Comparison of ENCODE assay signal across 9 cellular contexts in the genomic region with DNA sequence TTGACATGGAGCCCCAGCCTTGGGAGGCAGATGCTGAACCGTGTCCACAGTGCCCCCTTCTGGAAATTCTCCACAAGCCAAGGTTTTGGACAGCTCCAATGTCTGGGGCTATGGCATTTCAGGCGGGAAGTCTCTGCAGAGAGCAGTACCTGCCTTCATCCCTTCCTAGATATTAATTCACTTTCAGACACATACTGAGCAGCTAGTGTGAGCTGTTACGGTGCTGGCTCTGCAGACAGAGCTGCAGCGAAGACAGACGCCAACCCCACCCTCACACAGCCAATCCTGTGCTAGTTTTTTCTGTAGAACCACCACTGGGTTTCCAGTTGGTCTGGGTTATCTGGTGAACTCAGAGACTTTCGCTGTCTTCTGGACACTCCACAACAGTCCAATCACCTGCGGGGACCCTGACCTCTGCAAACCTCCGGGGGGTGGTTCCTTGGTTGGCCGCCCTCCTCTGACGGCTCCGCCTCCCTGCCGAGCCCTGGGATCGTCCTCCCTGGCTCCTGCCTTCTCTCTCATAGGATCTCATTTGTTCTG. TPM values are rescaled to one million over a fixed set of nuclear protein-coding genes. Genes with fewer than 3 reads are reported as not detected.
DNase-seq lines count a peak whose midpoint lies in the region; ATAC-seq, FAIRE-seq and TF ChIP-seq lines count a peak whose summit lies in the region.
"Had no signal": no experiment of that assay in that cellular context is flagged by ENCODE, and none has a peak within 500 bp of the region (broad histone marks: within the 10 kb centered on the region; RNA-seq: fewer than 3 reads in every experiment).

No MANE protein-coding gene starts in this region.

- no peak overlapping the region for H3K27ac Mint-ChIP-seq in activated CD8-positive, alpha-beta T cell treated with anti-CD3 and anti-CD28 coated beads, Interleukin-2, amount 10 ng/mL, durations not matched to agents 7 days and 5 days
- no peak overlapping the region for H3K27ac Mint-ChIP-seq in endodermal cell

- H3K9ac ChIP-seq in endodermal cell (ENCODE audit: extremely low read depth, low read length, poor library complexity, severe bottlenecking) (no peak overlapping the region), mesendoderm (ENCODE audit: low read length) (no peak overlapping the region)

- CTCF ChIA-PET in activated CD8-positive, alpha-beta T cell treated with anti-CD3 and anti-CD28 coated beads, Interleukin-2, amount 10 ng/mL, durations not matched to agents 7 days and 5 days (lab: Charles Lee): interaction anchor here (0.6 to 3.4 kb wide), 25 partner anchors 10 to 257 kb away, joined by 3 to 26 read pairs (median 5); a partner anchor contains a TSS

- no peak overlapping the region for H3K4me3 ChIP-seq in endodermal cell (ENCODE audit: low read length)
- H3K4me3 ChIP-seq in mesendoderm (ENCODE audit: low read length): no peak overlapping the region

- peaks cover 3% of the 10 kb centered on the region for H3K27me3 Mint-ChIP-seq in activated CD8-positive, alpha-beta T cell treated with anti-CD3 and anti-CD28 coated beads, Interleukin-2, amount 10 ng/mL, durations not matched to agents 7 days and 5 days (ENCODE audit: low read depth)
- H3K27me3 Mint-ChIP-seq in endodermal cell (ENCODE audit: insufficient read depth): peaks cover 14% of the 10 kb centered on the region

- DNase-seq in AG20443 (ENCODE audit: low spot score): peak; percentile 74
- peak; percentile 62 for DNase-seq in H54 (ENCODE audit: insufficient read length, low spot score)
- DNase-seq in NCI-H82 (lab: John Stamatoyannopoulos, UW): peak; percentile 75
- DNase-seq in activated CD8-positive, alpha-beta T cell treated with anti-CD3 and anti-CD28 coated beads, Interleukin-2, amount 10 ng/mL, durations not matched to agents 7 days and 5 days: peak; percentile 83
- peak; percentile 93 for DNase-seq in endodermal cell
- DNase-seq in mesendoderm: peak; percentile 85
- DNase-seq in stimulated activated CD8-positive, alpha-beta memory T cell treated with anti-CD3 and anti-CD28 coated beads, Interleukin-7, amount 100 ng/mL, for 4 hours (ENCODE audit: low read depth in 2 of 2): peak; percentile 37 to 62

- POLR2A ChIA-PET in activated CD8-positive, alpha-beta T cell treated with anti-CD3 and anti-CD28 coated beads, Interleukin-2, amount 10 ng/mL, durations not matched to agents 7 days and 5 days (lab: Charles Lee): interaction anchor here (0.6 to 2.1 kb wide), 9 partner anchors 9 to 248 kb away, joined by 3 to 7 read pairs (median 3); a partner anchor contains a TSS

- peak; percentile 84 for TF ChIP-seq CTCF in endodermal cell (conservative IDR thresholded peaks at IDR 0.05)

- H3K27ac ChIP-seq in endodermal cell (ENCODE audit: low read depth, low read length) (no peak overlapping the region), mesendoderm (ENCODE audit: low read depth, low read length) (no peak overlapping the region)

- H2AK5ac ChIP-seq in mesendoderm (ENCODE audit: low read length): no peak overlapping the region

- no peaks in the 10 kb centered on the region for H3K9me3 Mint-ChIP-seq in activated CD8-positive, alpha-beta T cell treated with anti-CD3 and anti-CD28 coated beads, Interleukin-2, amount 10 ng/mL, durations not matched to agents 7 days and 5 days (ENCODE audit: insufficient read depth)
- H3K9me3 Mint-ChIP-seq in endodermal cell: no peaks in the 10 kb centered on the region

- H3K4me3 Mint-ChIP-seq in activated CD8-positive, alpha-beta T cell treated with anti-CD3 and anti-CD28 coated beads, Interleukin-2, amount 10 ng/mL, durations not matched to agents 7 days and 5 days: no peak overlapping the region
- H3K4me3 Mint-ChIP-seq in endodermal cell: no peak overlapping the region

- H3K18ac ChIP-seq in mesendoderm (ENCODE audit: low read length): no peak overlapping the region

- H3K4me1 ChIP-seq in endodermal cell (ENCODE audit: control insufficient read depth, insufficient read depth, low read length): no peaks in the 10 kb centered on the region
- no peaks in the 10 kb centered on the region for H3K4me1 ChIP-seq in mesendoderm (ENCODE audit: control insufficient read depth, low read depth, low read length)

- no peak overlapping the region for H4K8ac ChIP-seq in mesendoderm (ENCODE audit: low read depth, low read length)

- no peaks in the 10 kb centered on the region for H3K9me3 ChIP-seq in endodermal cell (ENCODE audit: control insufficient read depth, low read length)

- no peaks in the 10 kb centered on the region for H3K36me3 ChIP-seq in endodermal cell (ENCODE audit: control insufficient read depth, insufficient read depth, low read length)
- H3K36me3 ChIP-seq in mesendoderm (ENCODE audit: control insufficient read depth, insufficient read depth, low read length): no peaks in the 10 kb centered on the region

- peaks cover 2% of the 10 kb centered on the region for H3K4me1 Mint-ChIP-seq in activated CD8-positive, alpha-beta T cell treated with anti-CD3 and anti-CD28 coated beads, Interleukin-2, amount 10 ng/mL, durations not matched to agents 7 days and 5 days (ENCODE audit: low read depth)
- H3K4me1 Mint-ChIP-seq in endodermal cell: no peaks in the 10 kb centered on the region

- no peak overlapping the region for H2BK15ac ChIP-seq in mesendoderm (replicated peaks; ENCODE audit: low read depth)

- no peak overlapping the region for H3K56ac ChIP-seq in mesendoderm (ENCODE audit: low read length)

- peak; percentile 93 for ATAC-seq in activated CD8-positive, alpha-beta T cell treated with anti-CD3 and anti-CD28 coated beads, Interleukin-2, amount 10 ng/mL, durations not matched to agents 7 days and 5 days
- no peak for ATAC-seq in HG03469 (IDR thresholded peaks at IDR 0.05; ENCODE audit: unreplicated experiment)

- WGBS in endodermal cell (ENCODE audit: insufficient coverage in 1 of 2, insufficient read length in 1 of 2), 2 experiments: 31 to 33% methylated on average over 10 to 13 of the region's 13 CpGs
- no CpG with 5 or more reads among the region's 13 CpGs for WGBS in mesendoderm (ENCODE audit: extremely low coverage, insufficient coverage, low lambda C conversion rate)

- no peaks in the 10 kb centered on the region for H3K79me2 ChIP-seq in mesendoderm (ENCODE audit: control insufficient read depth, insufficient read depth, low read length)

- H2BK5ac ChIP-seq in mesendoderm (ENCODE audit: low read length): no peak overlapping the region

- no peak overlapping the region for H3K23ac ChIP-seq in mesendoderm (ENCODE audit: low read length)

- H3K4ac ChIP-seq in mesendoderm (ENCODE audit: low read depth, low read length): no peak overlapping the region

- no peak overlapping the region for H4K5ac ChIP-seq in mesendoderm (ENCODE audit: low read length)

- no peak overlapping the region for H2BK120ac ChIP-seq in mesendoderm (ENCODE audit: low read depth, low read length)

- no peak overlapping the region for H3K4me2 ChIP-seq in mesendoderm (ENCODE audit: low read length)

- peaks cover 2% of the 10 kb centered on the region for H3K36me3 Mint-ChIP-seq in activated CD8-positive, alpha-beta T cell treated with anti-CD3 and anti-CD28 coated beads, Interleukin-2, amount 10 ng/mL, durations not matched to agents 7 days and 5 days (ENCODE audit: low read depth)
- H3K36me3 Mint-ChIP-seq in endodermal cell (ENCODE audit: low read depth): peaks cover 2% of the 10 kb centered on the region

- no peak for TF ChIP-seq POLR2A in H54 (IDR thresholded peaks at IDR 0.05; ENCODE audit: low read depth, low read length)

- H3K27me3 ChIP-seq in endodermal cell (ENCODE audit: control insufficient read depth, insufficient read depth, low read length, poor library complexity, severe bottlenecking) (no peaks in the 10 kb centered on the region), mesendoderm (ENCODE audit: insufficient read depth, low read length, poor library complexity) (no peaks in the 10 kb centered on the region)

- no peaks in the 10 kb centered on the region for H3K79me1 ChIP-seq in mesendoderm (ENCODE audit: low read length)

- FAIRE-seq in H54 (lab: Jason Lieb, UNC): no peak

RNA-seq across cellular contexts. Expression of a gene that starts 9.1 kb away (rescaled TPM):
- 100 to 1,000 TPM; 119 to 132 TPM for total RNA-seq in activated CD8-positive, alpha-beta T cell treated with anti-CD3 and anti-CD28 coated beads, Interleukin-2, amount 10 ng/mL, durations not matched to agents 7 days and 5 days
- 10 to 100 TPM; 58.8 to 65.2 TPM for total RNA-seq in endodermal cell
- polyA plus RNA-seq in endodermal cell (2013, experiment 1 of 2): 53.1 TPM
- polyA plus RNA-seq in endodermal cell (2013, experiment 2 of 2): 43.3 TPM
- polyA plus RNA-seq in mesendoderm (2013, experiment 1 of 2): 21.1 TPM
- polyA plus RNA-seq in mesendoderm (2013, experiment 2 of 2): 20.8 TPM

RNA-seq across cellular contexts. Expression of a gene that starts 9.6 kb away (rescaled TPM):
- 100 to 1,000 TPM; 146 to 150 TPM for total RNA-seq in activated CD8-positive, alpha-beta T cell treated with anti-CD3 and anti-CD28 coated beads, Interleukin-2, amount 10 ng/mL, durations not matched to agents 7 days and 5 days
- 10 to 100 TPM; 63.3 to 73.1 TPM for total RNA-seq in endodermal cell
- polyA plus RNA-seq in endodermal cell (2013, experiment 1 of 2): 52.0 TPM
- 49.5 TPM for polyA plus RNA-seq in endodermal cell (2013, experiment 2 of 2)
- polyA plus RNA-seq in mesendoderm (2013, experiment 1 of 2): 26.9 TPM
- polyA plus RNA-seq in mesendoderm (2013, experiment 2 of 2): 27.3 TPM

RNA-seq across cellular contexts. Expression of a gene that starts 11.7 kb away (rescaled TPM):
- under 1 TPM in 1 of 2 experiments, not detected in 1; 0.40 TPM for total RNA-seq in activated CD8-positive, alpha-beta T cell treated with anti-CD3 and anti-CD28 coated beads, Interleukin-2, amount 10 ng/mL, durations not matched to agents 7 days and 5 days
- total RNA-seq in endodermal cell: not detected
- 0.21 TPM for polyA plus RNA-seq in endodermal cell (2013, experiment 1 of 2)
- 0.29 TPM for polyA plus RNA-seq in endodermal cell (2013, experiment 2 of 2)
- 0.08 TPM for polyA plus RNA-seq in mesendoderm (2013, experiment 1 of 2)
- 0.03 TPM for polyA plus RNA-seq in mesendoderm (2013, experiment 2 of 2)
- total RNA-seq: subcutaneous adipose tissue had no signal

RNA-seq across cellular contexts. Expression of a gene that starts 17.0 kb away (rescaled TPM):
- total RNA-seq in activated CD8-positive, alpha-beta T cell treated with anti-CD3 and anti-CD28 coated beads, Interleukin-2, amount 10 ng/mL, durations not matched to agents 7 days and 5 days: 1 to 10 TPM; 4.1 to 4.2 TPM
- 1 to 10 TPM; 4.0 to 4.2 TPM for total RNA-seq in endodermal cell
- 5.0 TPM for polyA plus RNA-seq in endodermal cell (2013, experiment 1 of 2)
- polyA plus RNA-seq in endodermal cell (2013, experiment 2 of 2): 2.8 TPM
- 3.5 TPM for polyA plus RNA-seq in mesendoderm (2013, experiment 1 of 2)
- 3.8 TPM for polyA plus RNA-seq in mesendoderm (2013, experiment 2 of 2)
- total RNA-seq: subcutaneous adipose tissue had no signal

RNA-seq across cellular contexts. Expression of a gene that starts 23.6 kb away (rescaled TPM):
- total RNA-seq in activated CD8-positive, alpha-beta T cell treated with anti-CD3 and anti-CD28 coated beads, Interleukin-2, amount 10 ng/mL, durations not matched to agents 7 days and 5 days: 100 to 1,000 TPM; 177 to 183 TPM
- total RNA-seq in endodermal cell: 10 to 100 TPM; 89.9 to 90.1 TPM
- 84.3 TPM for polyA plus RNA-seq in endodermal cell (2013, experiment 1 of 2)
- polyA plus RNA-seq in endodermal cell (2013, experiment 2 of 2): 75.6 TPM
- 15.8 TPM for polyA plus RNA-seq in mesendoderm (2013, experiment 1 of 2)
- 15.4 TPM for polyA plus RNA-seq in mesendoderm (2013, experiment 2 of 2)
